ENCODE assay signal across 16 cellular contexts in genomic region chr5:138985256-138985655, GRCh38.
DNase-seq lines count a peak whose midpoint lies in the region; ATAC-seq and TF ChIP-seq lines count a peak whose summit lies in the region.
"Had no signal": no experiment of that assay in that cellular context is flagged by ENCODE, and none has a peak within 500 bp of the region (broad histone marks: within the 10 kb centered on the region; RNA-seq: fewer than 3 reads in every experiment).

No MANE protein-coding gene starts in this region.

- no peak for TF ChIP-seq CTCF in OCI-LY7 (conservative IDR thresholded peaks at IDR 0.05; ENCODE audit: low read length)

- H3K4me1 ChIP-seq in BLaER1 (peaks cover 22% of the 10 kb centered on the region), OCI-LY7 (ENCODE audit: insufficient read depth, low read length, poor library complexity, severe bottlenecking) (no peaks in the 10 kb centered on the region)
- H3K4me1 ChIP-seq: colonic mucosa had no signal

- H3K9me2 ChIP-seq in OCI-LY7 (ENCODE audit: insufficient read depth, low read length), result no peaks in the 10 kb centered on the region

- POLR2A ChIA-PET in OCI-LY7 (lab: Charles Lee), result no interaction called here

- DNase-seq in HT1080 (ENCODE audit: low read depth), result peak; percentile 63
- DNase-seq in dermis blood vessel endothelial cell, result peak; percentile 53
- DNase-seq in lung microvascular endothelial cell (ENCODE audit: low read depth in 2 of 2), result peak; percentile 43 to 47
- DNase-seq in T1000 (lab: John Stamatoyannopoulos, UW), result no peak
- no peak for DNase-seq in OCI-LY7 (ENCODE audit: low spot score)
- DNase-seq in amygdala (lab: John Stamatoyannopoulos, UW), result no peak
- DNase-seq: activated CD4-positive, CD25-positive, alpha-beta regulatory T cell treated with anti-CD3 and anti-CD28 coated beads, Interleukin-2, amount 50 U/mL, for 72 hours; activated naive CD8-positive, alpha-beta T cell treated with anti-CD3 and anti-CD28 coated beads, Interleukin-2, amount 50 U/mL, for 24 hours; colonic mucosa; hippocampal formation; left ventricle myocardium superior; MG63; NCI-H2081; substantia nigra had no signal

- no peaks in the 10 kb centered on the region for H3K36me3 ChIP-seq in BLaER1
- H3K36me3 ChIP-seq in OCI-LY7 (ENCODE audit: insufficient read depth, low read length), result no peaks in the 10 kb centered on the region
- H3K36me3 ChIP-seq: colonic mucosa, MG63 had no signal

- no peak overlapping the region for H3K4me3 ChIP-seq in BLaER1
- H3K4me3 ChIP-seq in OCI-LY7 (ENCODE audit: low read depth, low read length, poor library complexity, severe bottlenecking), result no peak overlapping the region
- H3K4me3 ChIP-seq: colonic mucosa, MG63 had no signal

- H4K20me1 ChIP-seq in BLaER1 (no peaks in the 10 kb centered on the region), OCI-LY7 (ENCODE audit: insufficient read depth, low read length) (no peaks in the 10 kb centered on the region)

- no TSS peak for BruUV-seq in OCI-LY7 (replicated peaks; lab: Mats Ljungman, UMichigan)

- no peak overlapping the region for H3K9ac ChIP-seq in BLaER1

- H3K4me2 ChIP-seq in BLaER1 (peak overlapping the region; percentile 30), OCI-LY7 (ENCODE audit: low read length) (no peak overlapping the region)

- H3K27ac ChIP-seq in BLaER1, result no peak overlapping the region
- no peak overlapping the region for H3K27ac ChIP-seq in OCI-LY7 (ENCODE audit: low read depth, low read length, poor library complexity, severe bottlenecking)
- H3K27ac ChIP-seq: colonic mucosa had no signal

- H3K9me3 ChIP-seq in BLaER1 (no peaks in the 10 kb centered on the region), OCI-LY7 (ENCODE audit: low read length) (no peaks in the 10 kb centered on the region)
- H3K9me3 ChIP-seq: colonic mucosa, MG63 had no signal

- intact Hi-C loops in OCI-LY7 (cut with micrococcal nuclease; ENCODE audit: unreplicated experiment), result no loop called here

- no peaks in the 10 kb centered on the region for H3K27me3 ChIP-seq in BLaER1
- H3K27me3 ChIP-seq: colonic mucosa, MG63 had no signal

- no peaks in the 10 kb centered on the region for H3K79me2 ChIP-seq in OCI-LY7 (ENCODE audit: insufficient read depth, low read depth, low read length)

- ATAC-seq in GM18498 (IDR thresholded peaks at IDR 0.05; ENCODE audit: unreplicated experiment), result no peak
- ATAC-seq: activated naive CD8-positive, alpha-beta T cell treated with anti-CD3 and anti-CD28 coated beads, Interleukin-2, amount 50 U/mL, for 24 hours; left ventricle myocardium superior had no signal

- CTCF ChIA-PET in OCI-LY7 (lab: Charles Lee; ENCODE audit: unreplicated experiment), result no interaction called here

- no peak overlapping the region for H2AFZ ChIP-seq in OCI-LY7 (ENCODE audit: low read length)

Comparison
In these comparisons a context has a peak if more than half of its experiments do, and no peak if none do; other contexts are left out.
1. DNase-seq: peak in HT1080 (single experiment), dermis blood vessel endothelial cell (single experiment) and lung microvascular endothelial cell (2 of 2); none in T1000 (single experiment), OCI-LY7 (single experiment) and amygdala (0 of 56).